Comparison of ENCODE assay signal across 13 cellular contexts in the genomic region with DNA sequence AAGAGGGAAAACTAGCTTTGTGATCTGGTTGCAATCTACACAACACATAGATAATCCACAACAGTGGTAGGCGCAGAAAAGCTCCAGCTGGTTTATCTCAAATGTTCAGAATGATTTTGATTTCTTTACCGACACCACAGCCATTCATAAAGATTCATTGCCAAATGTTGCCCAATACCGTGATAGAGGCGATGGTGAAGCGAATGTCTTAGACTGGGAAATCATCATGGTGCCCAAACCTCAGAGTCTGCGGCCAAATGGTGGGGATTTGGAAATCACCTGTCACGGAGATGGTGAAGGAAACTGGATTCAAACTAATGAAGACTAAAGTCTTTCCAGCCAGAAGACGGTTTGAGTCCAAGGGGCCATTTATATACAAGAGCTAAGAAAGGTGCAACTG. TPM values are rescaled to one million over a fixed set of nuclear protein-coding genes. Genes with fewer than 3 reads are reported as not detected.
"Had no signal": no experiment of that assay in that cellular context is flagged by ENCODE, and none has a peak within 500 bp of the region (broad histone marks: within the 10 kb centered on the region; RNA-seq: fewer than 3 reads in every experiment).

No MANE protein-coding gene starts in this region.

- DNase-seq: activated CD4-positive, alpha-beta T cell treated with anti-CD3 and anti-CD28 coated beads, Interleukin-2, amount 50 U/mL, for 1 hour; activated CD4-positive, CD25-positive, alpha-beta regulatory T cell; activated naive CD4-positive, alpha-beta T cell treated with anti-CD3 and anti-CD28 coated beads for 36 hours; activated T-cell treated with anti-CD3 and anti-CD28 coated beads for 4 hours; central memory CD4-positive, alpha-beta T cell; mucosa of descending colon; naive thymus-derived CD8-positive, alpha-beta T cell; stimulated activated CD4-positive, alpha-beta T cell treated with anti-CD3 and anti-CD28 coated beads, Interleukin-4, amount 100 ng/mL, for 24 hours; T-helper 2 cell had no signal

- H3K9me3 ChIP-seq: mucosa of descending colon had no signal

- H3K4me1 Mint-ChIP-seq: activated T-helper 17 cell treated with anti-CD3 and anti-CD28 coated beads, Interleukin-2, amount 50 U/mL, for 72 hours had no signal

- H3K9me3 Mint-ChIP-seq: dendritic cell treated with granulocyte-macrophage colony-stimulating factor and Interleukin-4, amounts not matched to agents 40 ng/mL and 50 ng/mL, for 4 days had no signal

- H3K4me3 Mint-ChIP-seq: activated naive CD4-positive, alpha-beta T cell treated with anti-CD3 and anti-CD28 coated beads for 36 hours; dendritic cell treated with granulocyte-macrophage colony-stimulating factor and Interleukin-4, amounts not matched to agents 40 ng/mL and 50 ng/mL, for 4 days; stimulated activated naive CD8-positive, alpha-beta T cell treated with anti-CD3 and anti-CD28 coated beads, Interleukin-15, Interleukin-2, amounts not matched to agents 100 ng/mL and 50 ng/mL, for 24 hours had no signal

- H3K27ac Mint-ChIP-seq: activated naive CD4-positive, alpha-beta T cell treated with anti-CD3 and anti-CD28 coated beads for 36 hours; activated T-helper 17 cell treated with anti-CD3 and anti-CD28 coated beads, Interleukin-2, amount 50 U/mL, for 72 hours; dendritic cell treated with granulocyte-macrophage colony-stimulating factor and Interleukin-4, amounts not matched to agents 40 ng/mL and 50 ng/mL, for 4 days; naive thymus-derived CD8-positive, alpha-beta T cell; stimulated activated naive CD8-positive, alpha-beta T cell treated with anti-CD3 and anti-CD28 coated beads, Interleukin-15, Interleukin-2, amounts not matched to agents 100 ng/mL and 50 ng/mL, for 24 hours had no signal

- H3K4me3 ChIP-seq: lung, mucosa of descending colon had no signal

RNA-seq across cellular contexts. Expression of a gene that starts 48.5 kb away (rescaled TPM):
- polyA plus RNA-seq: naive thymus-derived CD8-positive, alpha-beta T cell had no signal
